In genomic region chr12:113846275-113846674, GRCh38 we compare ENCODE assay signal across 15 cellular contexts.
"Had no signal": no experiment of that assay in that cellular context is flagged by ENCODE, and none has a peak within 500 bp of the region (broad histone marks: within the 10 kb centered on the region; RNA-seq: fewer than 3 reads in every experiment).

No MANE protein-coding gene starts in this region.

- H3K27ac ChIP-seq: ascending aorta, esophagus squamous epithelium, heart right ventricle had no signal

- H3K27me3 ChIP-seq: ascending aorta, esophagus squamous epithelium, heart right ventricle had no signal

- H3K4me3 ChIP-seq: ascending aorta, esophagus squamous epithelium, heart right ventricle had no signal

- H3K9me3 Mint-ChIP-seq: activated CD4-positive, alpha-beta memory T cell treated with anti-CD3 and anti-CD28 coated beads, Interleukin-2, amount 10 ng/mL, durations not matched to agents 7 days and 5 days; activated naive CD8-positive, alpha-beta T cell treated with anti-CD3 and anti-CD28 coated beads, Interleukin-2, amount 50 U/mL, for 24 hours; activated T-helper 1 cell treated with anti-CD3 and anti-CD28 coated beads, Interleukin-12 subunit alpha, Interleukin-12 subunit beta, Interleukin-2, Interleukin-4 antibody, amounts not matched to agents 30 ng/mL and 10 ng/mL and 1 ng/mL, durations not matched to agents 14 hours and 24 hours and 36 hours; natural killer cell treated with Interleukin-12 subunit alpha and Interleukin-12 subunit beta and Interleukin-15 and Interleukin-18, amount 100 ng/mL, for 72 hours had no signal

- H3K27me3 Mint-ChIP-seq: activated CD4-positive, alpha-beta memory T cell treated with anti-CD3 and anti-CD28 coated beads, Interleukin-2, amount 10 ng/mL, durations not matched to agents 7 days and 5 days; activated naive CD8-positive, alpha-beta T cell treated with anti-CD3 and anti-CD28 coated beads, Interleukin-2, amount 50 U/mL, for 24 hours; natural killer cell treated with Interleukin-12 subunit alpha and Interleukin-12 subunit beta and Interleukin-15 and Interleukin-18, amount 100 ng/mL, for 72 hours had no signal

- ATAC-seq: activated CD4-positive, CD25-positive, alpha-beta regulatory T cell treated with anti-CD3 and anti-CD28 coated beads, Interleukin-2, amount 50 U/mL, for 24 hours; activated naive CD8-positive, alpha-beta T cell treated with anti-CD3 and anti-CD28 coated beads, Interleukin-2, amount 50 U/mL, for 24 hours; natural killer cell treated with Interleukin-12 subunit alpha and Interleukin-12 subunit beta and Interleukin-15 and Interleukin-18, amount 100 ng/mL, for 72 hours; sciatic nerve had no signal

- H3K9me3 ChIP-seq: ascending aorta, esophagus squamous epithelium, heart right ventricle had no signal

- H3K4me1 Mint-ChIP-seq: activated CD4-positive, alpha-beta memory T cell treated with anti-CD3 and anti-CD28 coated beads, Interleukin-2, amount 10 ng/mL, durations not matched to agents 7 days and 5 days had no signal

- FAIRE-seq: frontal cortex, islet of Langerhans had no signal

- H3K4me3 Mint-ChIP-seq: activated CD4-positive, alpha-beta memory T cell treated with anti-CD3 and anti-CD28 coated beads, Interleukin-2, amount 10 ng/mL, durations not matched to agents 7 days and 5 days; activated naive CD8-positive, alpha-beta T cell treated with anti-CD3 and anti-CD28 coated beads, Interleukin-2, amount 50 U/mL, for 24 hours; activated T-helper 1 cell treated with anti-CD3 and anti-CD28 coated beads, Interleukin-12 subunit alpha, Interleukin-12 subunit beta, Interleukin-2, Interleukin-4 antibody, amounts not matched to agents 30 ng/mL and 10 ng/mL and 1 ng/mL, durations not matched to agents 14 hours and 24 hours and 36 hours; natural killer cell treated with Interleukin-12 subunit alpha and Interleukin-12 subunit beta and Interleukin-15 and Interleukin-18, amount 100 ng/mL, for 72 hours had no signal

- H3K27ac Mint-ChIP-seq: activated CD4-positive, alpha-beta memory T cell treated with anti-CD3 and anti-CD28 coated beads, Interleukin-2, amount 10 ng/mL, durations not matched to agents 7 days and 5 days; activated naive CD8-positive, alpha-beta T cell treated with anti-CD3 and anti-CD28 coated beads, Interleukin-2, amount 50 U/mL, for 24 hours; activated T-helper 1 cell treated with anti-CD3 and anti-CD28 coated beads, Interleukin-12 subunit alpha, Interleukin-12 subunit beta, Interleukin-2, Interleukin-4 antibody, amounts not matched to agents 30 ng/mL and 10 ng/mL and 1 ng/mL, durations not matched to agents 14 hours and 24 hours and 36 hours; natural killer cell treated with Interleukin-12 subunit alpha and Interleukin-12 subunit beta and Interleukin-15 and Interleukin-18, amount 100 ng/mL, for 72 hours had no signal

- DNase-seq: activated CD4-positive, alpha-beta memory T cell treated with anti-CD3 and anti-CD28 coated beads, Interleukin-2, amount 10 ng/mL, durations not matched to agents 7 days and 5 days; activated naive CD4-positive, alpha-beta T cell treated with Interleukin-2 at 50 U/mL for 16 hours; activated naive CD8-positive, alpha-beta T cell treated with anti-CD3 and anti-CD28 coated beads, Interleukin-2, amount 50 U/mL, for 24 hours; esophagus squamous epithelium; stimulated activated CD4-positive, alpha-beta T cell treated with anti-CD3 and anti-CD28 coated beads, Interleukin-2, amount 100 ng/mL, for 24 hours; stimulated activated naive CD4-positive, alpha-beta T cell treated with Interleukin-2 at 50 U/mL for 16 hours; trophoblast cell had no signal
